8 cellular contexts compared by ENCODE assay signal in the genomic region with DNA sequence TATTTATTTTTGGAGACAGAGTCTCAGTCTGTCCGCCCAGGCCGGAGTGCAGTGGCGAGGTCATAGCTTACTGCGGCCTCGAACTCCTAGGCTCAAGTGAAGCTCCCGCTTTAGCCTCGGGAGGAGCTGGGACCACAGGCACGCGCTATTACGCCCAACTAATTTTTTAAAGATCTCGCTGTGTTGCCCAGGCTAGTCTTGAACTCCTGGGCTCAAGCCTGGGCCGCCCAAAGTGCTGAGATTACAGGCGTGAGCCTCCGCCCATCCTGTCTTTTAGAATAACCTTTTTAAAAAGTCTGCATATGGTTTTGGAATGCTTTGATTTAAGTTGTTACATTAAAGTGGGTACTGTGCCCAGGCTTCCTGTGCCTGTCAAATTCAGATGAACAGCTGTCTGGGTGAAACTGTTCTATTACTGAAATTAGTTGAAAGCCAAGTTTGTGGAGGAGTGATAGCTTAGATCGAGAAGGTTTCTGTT. TPM values are rescaled to one million over a fixed set of nuclear protein-coding genes. Genes with fewer than 3 reads are reported as not detected.
A peak's percentile ranks its signal among the peaks of the same experiment; 100 is the strongest.
DNase-seq lines count a peak whose midpoint lies in the region; ATAC-seq and TF ChIP-seq lines count a peak whose summit lies in the region.

No MANE protein-coding gene starts in this region.

- H3K27ac Mint-ChIP-seq in IgD-negative memory B cell: peak overlapping the region; percentile 98 to 100 (median 98)
- peak overlapping the region; percentile 80 for H3K27ac Mint-ChIP-seq in activated naive CD4-positive, alpha-beta T cell treated with anti-CD3 and anti-CD28 coated beads, Interleukin-2, amount 50 U/mL, for 24 hours

- no peaks in the 10 kb centered on the region for H3K36me3 ChIP-seq in iPS-20b (ENCODE audit: insufficient read depth, low read depth, low read length)

- peak; percentile 1 for DNase-seq in stimulated activated CD4-positive, alpha-beta T cell treated with anti-CD3 and anti-CD28 coated beads, Interleukin-2, amount 100 ng/mL, for 4 hours (ENCODE audit: low read depth)
- DNase-seq in Ammon's horn (ENCODE audit: low spot score) (no peak), Kasumi-1 (lab: John Stamatoyannopoulos, UW) (no peak)

- peak overlapping the region; percentile 88 for H3K27ac ChIP-seq in C4-2B
- no peak overlapping the region for H3K27ac ChIP-seq in iPS-20b (ENCODE audit: low read length)

- ATAC-seq in GM21515 (IDR thresholded peaks at IDR 0.05; ENCODE audit: unreplicated experiment): peak; percentile 35

- no peaks in the 10 kb centered on the region for H3K27me3 ChIP-seq in iPS-20b (ENCODE audit: insufficient read depth, low read length)

- peak overlapping the region; percentile 97 to 99 (median 98) for H3K4me3 Mint-ChIP-seq in IgD-negative memory B cell
- peak overlapping the region; percentile 99 for H3K4me3 Mint-ChIP-seq in activated naive CD4-positive, alpha-beta T cell treated with anti-CD3 and anti-CD28 coated beads, Interleukin-2, amount 50 U/mL, for 24 hours

- H3K36me3 Mint-ChIP-seq in IgD-negative memory B cell: peaks cover 3% of the 10 kb centered on the region
- H3K36me3 Mint-ChIP-seq in activated naive CD4-positive, alpha-beta T cell treated with anti-CD3 and anti-CD28 coated beads, Interleukin-2, amount 50 U/mL, for 24 hours: peaks cover 16% of the 10 kb centered on the region

- H3K27me3 Mint-ChIP-seq in IgD-negative memory B cell: no peaks in the 10 kb centered on the region
- no peaks in the 10 kb centered on the region for H3K27me3 Mint-ChIP-seq in activated naive CD4-positive, alpha-beta T cell treated with anti-CD3 and anti-CD28 coated beads, Interleukin-2, amount 50 U/mL, for 24 hours

- no peaks in the 10 kb centered on the region for H3K9me3 ChIP-seq in iPS-20b (ENCODE audit: insufficient read depth, low read depth, low read length)

- peaks cover 3% of the 10 kb centered on the region; the same call in 1 of the 2 replicates for H3K4me1 ChIP-seq in iPS-20b (ENCODE audit: insufficient read depth, low read length)

- peak overlapping the region; percentile 98 for H3K4me3 ChIP-seq in iPS-20b (ENCODE audit: low read length)

- TF ChIP-seq CTCF in C4-2B (conservative IDR thresholded peaks at IDR 0.05): no peak

- peaks cover 27 to 35% (median 35%) of the 10 kb centered on the region in 3 donors for H3K4me1 Mint-ChIP-seq in IgD-negative memory B cell
- peaks cover 63% of the 10 kb centered on the region for H3K4me1 Mint-ChIP-seq in activated naive CD4-positive, alpha-beta T cell treated with anti-CD3 and anti-CD28 coated beads, Interleukin-2, amount 50 U/mL, for 24 hours

- H3K9me3 Mint-ChIP-seq in IgD-negative memory B cell: peaks cover 0 to 1% (median 0%) of the 10 kb centered on the region in 3 donors
- no peaks in the 10 kb centered on the region for H3K9me3 Mint-ChIP-seq in activated naive CD4-positive, alpha-beta T cell treated with anti-CD3 and anti-CD28 coated beads, Interleukin-2, amount 50 U/mL, for 24 hours

- H3K9ac ChIP-seq in iPS-20b (ENCODE audit: low read depth, low read length): peak overlapping the region; percentile 96; the same call in 1 of the 2 replicates

RNA-seq across cellular contexts. Expression of gene RAB3GAP1, which starts 0.9 kb away (rescaled TPM):
- 17.9 TPM for polyA plus RNA-seq in IgD-negative memory B cell

RNA-seq across cellular contexts. Expression of gene MAP3K19, which starts 5.8 kb away (rescaled TPM):
- polyA plus RNA-seq in IgD-negative memory B cell: not detected
